16 cellular contexts compared by ENCODE assay signal in genomic region chr2:193502363-193503035, GRCh38.
A peak's percentile ranks its signal among the peaks of the same experiment; 100 is the strongest.
DNase-seq lines count a peak whose midpoint lies in the region; ATAC-seq and TF ChIP-seq lines count a peak whose summit lies in the region.
"Had no signal": no experiment of that assay in that cellular context is flagged by ENCODE, and none has a peak within 500 bp of the region (broad histone marks: within the 10 kb centered on the region; RNA-seq: fewer than 3 reads in every experiment).

No MANE protein-coding gene starts in this region.

- H3K9me3 Mint-ChIP-seq in stimulated activated naive CD8-positive, alpha-beta T cell treated with anti-CD3 and anti-CD28 coated beads, Interleukin-15, amount 100 ng/mL, for 72 hours: peaks cover 0 to 4% of the 10 kb centered on the region in 2 donors
- no peaks in the 10 kb centered on the region for H3K9me3 Mint-ChIP-seq in activated T-helper 2 cell treated with anti-CD3 and anti-CD28 coated beads, Interferon-gamma antibody, Interleukin-2, Interleukin-4, amounts not matched to agents 10 μg/mL and 5 μg/mL and 100 μg/mL, durations not matched to agents 14 hours and 24 hours and 36 hours
- H3K9me3 Mint-ChIP-seq: activated CD4-positive, alpha-beta T cell treated with anti-CD3 and anti-CD28 coated beads, Interleukin-2, amount 10 ng/mL, durations not matched to agents 7 days and 5 days had no signal

- DNase-seq in stimulated activated naive CD8-positive, alpha-beta T cell treated with anti-CD3 and anti-CD28 coated beads, Interleukin-15, amount 100 ng/mL, for 72 hours: no peak
- no peak for DNase-seq in stimulated activated naive CD8-positive, alpha-beta T cell treated with anti-CD3 and anti-CD28 coated beads, Interleukin-15, Interleukin-2, amounts not matched to agents 100 U/mL and 50 U/mL, for 24 hours
- no peak for DNase-seq in activated T-helper 2 cell treated with anti-CD3 and anti-CD28 coated beads, Interferon-gamma antibody, Interleukin-2, Interleukin-4, amounts not matched to agents 10 μg/mL and 5 μg/mL and 100 μg/mL, durations not matched to agents 14 hours and 24 hours and 36 hours (ENCODE audit: low spot score)
- peak; percentile 95 for DNase-seq in islet precursor cell
- no peak for DNase-seq in NK-92 (lab: John Stamatoyannopoulos, UW; ENCODE audit: unreplicated experiment)
- DNase-seq in NCI-H2107 (lab: John Stamatoyannopoulos, UW): no peak
- DNase-seq in ovary: no peak
- DNase-seq: activated CD4-positive, alpha-beta T cell treated with anti-CD3 and anti-CD28 coated beads, Interleukin-2, amount 10 ng/mL, durations not matched to agents 7 days and 5 days; body of pancreas; COR-L47; effector CD8-positive, alpha-beta T cell; KBM-7; NCI-H2081 treated with DMSO at 0.1 percent for 48 hours; occipital lobe had no signal

- H3K4me1 Mint-ChIP-seq in stimulated activated naive CD8-positive, alpha-beta T cell treated with anti-CD3 and anti-CD28 coated beads, Interleukin-15, amount 100 ng/mL, for 72 hours: no peaks in the 10 kb centered on the region
- H3K4me1 Mint-ChIP-seq in activated T-helper 2 cell treated with anti-CD3 and anti-CD28 coated beads, Interferon-gamma antibody, Interleukin-2, Interleukin-4, amounts not matched to agents 10 μg/mL and 5 μg/mL and 100 μg/mL, durations not matched to agents 14 hours and 24 hours and 36 hours (ENCODE audit: low read depth): no peaks in the 10 kb centered on the region
- H3K4me1 Mint-ChIP-seq: activated CD4-positive, alpha-beta T cell treated with anti-CD3 and anti-CD28 coated beads, Interleukin-2, amount 10 ng/mL, durations not matched to agents 7 days and 5 days had no signal

- no peak overlapping the region for H3K27ac ChIP-seq in ovary
- H3K27ac ChIP-seq: body of pancreas had no signal

- WGBS in ovary, 3 donors: 89 to 91% (median 91%) methylated on average over 37 to 42 of the region's 42 CpGs

- no peaks in the 10 kb centered on the region for H3K9me3 ChIP-seq in ovary
- H3K9me3 ChIP-seq: body of pancreas had no signal

- TF ChIP-seq CTCF in ovary (IDR thresholded peaks at IDR 0.05): no peak

- ATAC-seq in stimulated activated naive CD8-positive, alpha-beta T cell treated with anti-CD3 and anti-CD28 coated beads, Interleukin-15, amount 100 ng/mL, for 72 hours: peak; percentile 62
- no peak for ATAC-seq in stimulated activated naive CD8-positive, alpha-beta T cell treated with anti-CD3 and anti-CD28 coated beads, Interleukin-15, Interleukin-2, amounts not matched to agents 100 U/mL and 50 U/mL, for 24 hours
- ATAC-seq in HG02970 (IDR thresholded peaks at IDR 0.05; ENCODE audit: low FRiP score, unreplicated experiment): no peak
- ATAC-seq: body of pancreas, Panc1 had no signal

- H3K36me3 Mint-ChIP-seq in activated T-helper 2 cell treated with anti-CD3 and anti-CD28 coated beads, Interferon-gamma antibody, Interleukin-2, Interleukin-4, amounts not matched to agents 10 μg/mL and 5 μg/mL and 100 μg/mL, durations not matched to agents 14 hours and 24 hours and 36 hours (ENCODE audit: low read depth): no peaks in the 10 kb centered on the region

- H3K36me3 ChIP-seq in ovary: no peaks in the 10 kb centered on the region

- no peaks in the 10 kb centered on the region for H3K27me3 ChIP-seq in ovary
- H3K27me3 ChIP-seq: body of pancreas had no signal

- TF ChIP-seq EP300 in ovary (IDR thresholded peaks at IDR 0.05): no peak

- H3K4me3 ChIP-seq in ovary: no peak overlapping the region
- H3K4me3 ChIP-seq: body of pancreas had no signal

- H3K4me1 ChIP-seq in ovary (ENCODE audit: insufficient read depth): no peaks in the 10 kb centered on the region
- H3K4me1 ChIP-seq: body of pancreas had no signal

- no peaks in the 10 kb centered on the region for H3K27me3 Mint-ChIP-seq in stimulated activated naive CD8-positive, alpha-beta T cell treated with anti-CD3 and anti-CD28 coated beads, Interleukin-15, amount 100 ng/mL, for 72 hours
- no peaks in the 10 kb centered on the region for H3K27me3 Mint-ChIP-seq in activated T-helper 2 cell treated with anti-CD3 and anti-CD28 coated beads, Interferon-gamma antibody, Interleukin-2, Interleukin-4, amounts not matched to agents 10 μg/mL and 5 μg/mL and 100 μg/mL, durations not matched to agents 14 hours and 24 hours and 36 hours (ENCODE audit: low read depth)
- H3K27me3 Mint-ChIP-seq: activated CD4-positive, alpha-beta T cell treated with anti-CD3 and anti-CD28 coated beads, Interleukin-2, amount 10 ng/mL, durations not matched to agents 7 days and 5 days had no signal

- H3K4me3 Mint-ChIP-seq in stimulated activated naive CD8-positive, alpha-beta T cell treated with anti-CD3 and anti-CD28 coated beads, Interleukin-15, amount 100 ng/mL, for 72 hours: no peak overlapping the region
- H3K4me3 Mint-ChIP-seq in activated T-helper 2 cell treated with anti-CD3 and anti-CD28 coated beads, Interferon-gamma antibody, Interleukin-2, Interleukin-4, amounts not matched to agents 10 μg/mL and 5 μg/mL and 100 μg/mL, durations not matched to agents 14 hours and 24 hours and 36 hours (ENCODE audit: low read depth): peak overlapping the region; percentile 21
- H3K4me3 Mint-ChIP-seq: activated CD4-positive, alpha-beta T cell treated with anti-CD3 and anti-CD28 coated beads, Interleukin-2, amount 10 ng/mL, durations not matched to agents 7 days and 5 days had no signal

- intact Hi-C loops in activated T-helper 2 cell treated with anti-CD3 and anti-CD28 coated beads, Interferon-gamma antibody, Interleukin-2, Interleukin-4, amounts not matched to agents 10 μg/mL and 5 μg/mL and 100 μg/mL, durations not matched to agents 14 hours and 24 hours and 36 hours (cut with micrococcal nuclease): no loop called here
- intact Hi-C loops in ovary (cut with DNase I): no loop called here

- H3K27ac Mint-ChIP-seq in stimulated activated naive CD8-positive, alpha-beta T cell treated with anti-CD3 and anti-CD28 coated beads, Interleukin-15, amount 100 ng/mL, for 72 hours: no peak overlapping the region
- no peak overlapping the region for H3K27ac Mint-ChIP-seq in activated T-helper 2 cell treated with anti-CD3 and anti-CD28 coated beads, Interferon-gamma antibody, Interleukin-2, Interleukin-4, amounts not matched to agents 10 μg/mL and 5 μg/mL and 100 μg/mL, durations not matched to agents 14 hours and 24 hours and 36 hours
- H3K27ac Mint-ChIP-seq: activated CD4-positive, alpha-beta T cell treated with anti-CD3 and anti-CD28 coated beads, Interleukin-2, amount 10 ng/mL, durations not matched to agents 7 days and 5 days had no signal

- TF ChIP-seq POLR2A in ovary (IDR thresholded peaks at IDR 0.05): no peak
